ENCODE assay signal across 8 cellular contexts in the genomic region with DNA sequence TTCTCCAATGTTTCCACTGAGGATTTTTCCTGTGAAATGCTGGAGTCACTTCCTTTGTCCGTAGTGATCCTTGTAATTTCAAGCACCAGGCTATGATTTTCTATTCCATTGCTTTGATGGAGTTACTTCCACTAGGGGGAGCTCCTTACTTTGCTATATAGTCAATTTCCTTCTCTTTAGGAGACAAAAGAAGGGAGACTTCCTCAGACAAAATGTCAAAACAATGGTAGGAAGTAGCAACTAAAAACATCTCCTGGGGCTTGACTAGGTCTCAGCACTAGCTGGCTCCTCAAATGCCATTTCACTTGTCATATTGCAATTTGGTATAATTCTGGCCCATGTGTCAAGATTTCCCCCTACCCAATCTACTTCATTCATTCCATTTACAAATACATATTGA. TPM values are rescaled to one million over a fixed set of nuclear protein-coding genes. Genes with fewer than 3 reads are reported as not detected.
DNase-seq lines count a peak whose midpoint lies in the region; ATAC-seq and TF ChIP-seq lines count a peak whose summit lies in the region.

No MANE protein-coding gene starts in this region.

- in situ Hi-C loops in GM13977 (cut with MboI; ENCODE audit: low pct_unique_long_range_greater_than_20kb, low sequenced_read_pairs, unreplicated experiment) = no loop called here

- H3K4me1 ChIP-seq in adrenal gland (replicated peaks in 1 of 2) (no peaks in the 10 kb centered on the region), testis (no peaks in the 10 kb centered on the region)

- peak; percentile 43 for DNase-seq in AG20443 (ENCODE audit: low spot score)
- DNase-seq in GM13977 (ENCODE audit: low spot score) = peak; percentile 57
- peak; percentile 72 for DNase-seq in NCI-H2107 treated with DMSO at 0.1 percent for 48 hours (lab: John Stamatoyannopoulos, UW; ENCODE audit: unreplicated experiment)
- no peak for DNase-seq in adrenal gland
- peak; percentile 50 for DNase-seq in hepatic stellate cell (ENCODE audit: low spot score)
- no peak for DNase-seq in testis

- H3K36me3 ChIP-seq in adrenal gland (replicated peaks in 1 of 2) (no peaks in the 10 kb centered on the region), testis (ENCODE audit: low read depth, missing control alignments) (no peaks in the 10 kb centered on the region)

- ATAC-seq in GM19395 (IDR thresholded peaks at IDR 0.05; ENCODE audit: unreplicated experiment) = no peak
- ATAC-seq in HG02852 (IDR thresholded peaks at IDR 0.05; ENCODE audit: unreplicated experiment) = no peak

- H3K27me3 ChIP-seq in adrenal gland (no peaks in the 10 kb centered on the region), testis (no peaks in the 10 kb centered on the region)

- no peak for TF ChIP-seq POLR2A in adrenal gland (IDR thresholded peaks at IDR 0.05)
- TF ChIP-seq POLR2A in testis (IDR thresholded peaks at IDR 0.05) = no peak

- intact Hi-C loops in adrenal gland (cut with DNase I) (loop anchor here (5.0 to 10.0 kb wide), 3 partner anchors 157 to 225 kb away; partner anchors contain the start of gene CT47C1 (in 1 of the 2)), testis (cut with DNase I; ENCODE audit: low total_unique reads) (no loop called here)

- H3K9me3 ChIP-seq in adrenal gland (replicated peaks in 1 of 3) (no peaks in the 10 kb centered on the region), testis (no peaks in the 10 kb centered on the region)

- H3K4me3 ChIP-seq in adrenal gland = no peak overlapping the region
- no peak overlapping the region for H3K4me3 ChIP-seq in testis

- peak; percentile 60 for TF ChIP-seq CTCF in GM13977 (IDR thresholded peaks at IDR 0.05; ENCODE audit: extremely low read depth, insufficient read depth, missing control alignments)
- TF ChIP-seq CTCF in adrenal gland (IDR thresholded peaks at IDR 0.05) = peak; percentile 51 to 73 (median 68)
- peak; percentile 36 to 45 (median 37) for TF ChIP-seq CTCF in testis (IDR thresholded peaks at IDR 0.05)

- H3K27ac ChIP-seq in adrenal gland (no peak overlapping the region), testis (no peak overlapping the region)

- 0 to 24% (median 5%) methylated on average over 1 of the region's 1 CpG for WGBS in adrenal gland, 4 donors
- WGBS in testis, 2 donors = 7 to 17% methylated on average over 1 of the region's 1 CpG

RNA-seq across cellular contexts. Expression of gene ZCCHC12, which starts 24.1 kb away (rescaled TPM):
- 1 to 10 TPM in 5 of 8 donors, under 1 TPM in 2, not detected in 1; 0.54 to 5.1 (median 1.6) TPM for total RNA-seq in adrenal gland
- polyA plus RNA-seq in adrenal gland = 1 to 10 TPM in 2 of 3 donors, under 1 TPM in 1; 0.77 to 10.0 (median 1.8) TPM
- total RNA-seq in testis = under 1 TPM; 0.31 to 0.79 TPM
- polyA plus RNA-seq in testis (ENCODE audit: insufficient read depth, low read depth, low replicate concordance) = 8.1 TPM

Comparison
In these comparisons a context has a peak if more than half of its experiments do, and no peak if none do; other contexts are left out.
1. DNase-seq: peak in AG20443 (single experiment), GM13977 (single experiment), NCI-H2107 treated with DMSO at 0.1 percent for 48 hours (single experiment) and hepatic stellate cell (single experiment); none in adrenal gland (0 of 7) and testis (single experiment).
2. Peak in every context shown above with its lines, with median percentiles within 50 percentile points of each other: CTCF ChIP-seq.